Comparison of ENCODE assay signal across 13 cellular contexts in the genomic region with DNA sequence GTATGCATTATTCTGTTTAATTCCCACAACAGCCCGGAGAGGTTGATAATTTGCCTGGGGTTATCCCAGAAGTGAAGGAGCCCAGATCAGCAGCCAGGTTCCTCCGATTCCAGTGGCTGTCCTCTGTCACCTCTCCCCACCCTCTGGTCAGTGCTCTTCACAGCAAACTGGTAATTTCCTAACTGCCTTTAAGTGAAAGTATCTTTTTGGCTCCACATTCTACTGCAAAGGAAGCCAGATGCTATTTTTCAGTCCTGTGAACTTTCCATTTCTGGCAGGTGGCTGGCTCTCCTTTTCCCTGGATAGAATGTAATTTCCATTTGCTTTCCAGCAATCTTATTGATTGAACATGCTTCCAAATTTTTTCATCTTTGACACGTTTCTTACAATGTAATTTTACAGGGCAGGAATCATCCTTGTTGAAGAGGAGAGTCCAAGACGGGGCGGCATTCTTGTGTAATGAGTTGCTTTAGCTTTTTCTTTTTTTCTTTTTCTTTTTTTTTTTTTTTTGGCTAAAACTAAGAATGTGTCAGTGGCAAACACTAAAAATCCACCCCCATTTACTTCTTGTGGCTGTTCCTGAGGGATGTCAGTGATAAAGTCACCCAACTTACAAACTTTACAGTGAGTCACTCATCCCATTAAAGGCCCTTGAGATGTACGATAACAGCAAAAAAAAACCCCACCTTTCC. TPM values are rescaled to one million over a fixed set of nuclear protein-coding genes. Genes with fewer than 3 reads are reported as not detected.
A peak's percentile ranks its signal among the peaks of the same experiment; 100 is the strongest.
DNase-seq lines count a peak whose midpoint lies in the region; ATAC-seq and TF ChIP-seq lines count a peak whose summit lies in the region.
"Had no signal": no experiment of that assay in that cellular context is flagged by ENCODE, and none has a peak within 500 bp of the region (broad histone marks: within the 10 kb centered on the region; RNA-seq: fewer than 3 reads in every experiment).

No MANE protein-coding gene starts in this region.

- H3K9me3 ChIP-seq in tibial nerve = peaks cover 0 to 4% (median 0%) of the 10 kb centered on the region in 4 donors

- no peaks in the 10 kb centered on the region for H3K36me3 Mint-ChIP-seq in activated CD4-positive, alpha-beta memory T cell treated with anti-CD3 and anti-CD28 coated beads, Interleukin-2, amount 10 ng/mL, durations not matched to agents 7 days and 5 days (ENCODE audit: low read depth)
- H3K36me3 Mint-ChIP-seq: natural killer cell treated with Interleukin-12 subunit alpha and Interleukin-12 subunit beta and Interleukin-15 and Interleukin-18, amount 100 ng/mL, for 72 hours had no signal

- no peaks in the 10 kb centered on the region for H3K9me3 Mint-ChIP-seq in activated CD4-positive, alpha-beta memory T cell treated with anti-CD3 and anti-CD28 coated beads, Interleukin-2, amount 10 ng/mL, durations not matched to agents 7 days and 5 days
- H3K9me3 Mint-ChIP-seq: dendritic cell treated with granulocyte-macrophage colony-stimulating factor and Interleukin-4, amounts not matched to agents 40 ng/mL and 50 ng/mL, for 4 days; natural killer cell treated with Interleukin-12 subunit alpha and Interleukin-12 subunit beta and Interleukin-15 and Interleukin-18, amount 100 ng/mL, for 72 hours had no signal

- CTCF ChIA-PET in activated CD4-positive, alpha-beta memory T cell treated with anti-CD3 and anti-CD28 coated beads, Interleukin-2, amount 10 ng/mL, durations not matched to agents 7 days and 5 days (lab: Charles Lee) = no interaction called here

- no peak for TF ChIP-seq CTCF in omental fat pad (IDR thresholded peaks at IDR 0.05)
- no peak for TF ChIP-seq CTCF in tibial nerve (IDR thresholded peaks at IDR 0.05)

- no peak overlapping the region for H3K27ac ChIP-seq in tibial nerve

- H3K27me3 ChIP-seq in tibial nerve = no peaks in the 10 kb centered on the region

- TF ChIP-seq POLR2A in tibial nerve (IDR thresholded peaks at IDR 0.05) = no peak

- POLR2A ChIA-PET in activated CD4-positive, alpha-beta memory T cell treated with anti-CD3 and anti-CD28 coated beads, Interleukin-2, amount 10 ng/mL, durations not matched to agents 7 days and 5 days (lab: Charles Lee) = interaction anchor here (0.6 to 0.7 kb wide), 2 partner anchors 195 to 287 kb away, joined by 3 read pairs; no protein-coding TSS in a partner anchor

- no peaks in the 10 kb centered on the region for H3K36me3 ChIP-seq in tibial nerve

- H3K4me3 ChIP-seq in tibial nerve = no peak overlapping the region

- H3K4me1 Mint-ChIP-seq in activated CD4-positive, alpha-beta memory T cell treated with anti-CD3 and anti-CD28 coated beads, Interleukin-2, amount 10 ng/mL, durations not matched to agents 7 days and 5 days = no peaks in the 10 kb centered on the region
- H3K4me1 Mint-ChIP-seq: activated B cell treated with CpG ODN at 0.5 μM for 24 hours had no signal

- ATAC-seq in omental fat pad (ENCODE audit: low FRiP score) = peak; percentile 55
- ATAC-seq in HG03025 (IDR thresholded peaks at IDR 0.05; ENCODE audit: low FRiP score, unreplicated experiment) = no peak
- no peak for ATAC-seq in GM21825 (IDR thresholded peaks at IDR 0.05; ENCODE audit: unreplicated experiment)
- ATAC-seq: natural killer cell treated with Interleukin-12 subunit alpha and Interleukin-12 subunit beta and Interleukin-15 and Interleukin-18, amount 100 ng/mL, for 72 hours had no signal

- no peak overlapping the region for H3K4me3 Mint-ChIP-seq in activated CD4-positive, alpha-beta memory T cell treated with anti-CD3 and anti-CD28 coated beads, Interleukin-2, amount 10 ng/mL, durations not matched to agents 7 days and 5 days
- H3K4me3 Mint-ChIP-seq: activated B cell treated with CpG ODN at 0.5 μM for 24 hours; dendritic cell treated with granulocyte-macrophage colony-stimulating factor and Interleukin-4, amounts not matched to agents 40 ng/mL and 50 ng/mL, for 4 days; natural killer cell treated with Interleukin-12 subunit alpha and Interleukin-12 subunit beta and Interleukin-15 and Interleukin-18, amount 100 ng/mL, for 72 hours had no signal

- peak; percentile 95 for DNase-seq in EH (ENCODE audit: low read depth)
- DNase-seq in NCI-H226 = peak; percentile 44
- DNase-seq in dedifferentiated amniotic fluid mesenchymal stem cell (ENCODE audit: extremely low spot score) = peak; percentile 59
- no peak for DNase-seq in omental fat pad (ENCODE audit: low spot score)
- DNase-seq in tibial nerve (ENCODE audit: low spot score in 2 of 2) = no peak
- no peak for DNase-seq in activated CD4-positive, alpha-beta memory T cell treated with anti-CD3 and anti-CD28 coated beads, Interleukin-2, amount 10 ng/mL, durations not matched to agents 7 days and 5 days
- DNase-seq: activated B cell treated with CpG ODN at 0.5 μM for 24 hours, DND-41, MV-4-11 had no signal

- peaks cover 2% of the 10 kb centered on the region for H3K27me3 Mint-ChIP-seq in activated CD4-positive, alpha-beta memory T cell treated with anti-CD3 and anti-CD28 coated beads, Interleukin-2, amount 10 ng/mL, durations not matched to agents 7 days and 5 days

- no peak overlapping the region for H3K27ac Mint-ChIP-seq in activated CD4-positive, alpha-beta memory T cell treated with anti-CD3 and anti-CD28 coated beads, Interleukin-2, amount 10 ng/mL, durations not matched to agents 7 days and 5 days
- H3K27ac Mint-ChIP-seq: activated B cell treated with CpG ODN at 0.5 μM for 24 hours; dendritic cell treated with granulocyte-macrophage colony-stimulating factor and Interleukin-4, amounts not matched to agents 40 ng/mL and 50 ng/mL, for 4 days; natural killer cell treated with Interleukin-12 subunit alpha and Interleukin-12 subunit beta and Interleukin-15 and Interleukin-18, amount 100 ng/mL, for 72 hours had no signal

- peaks cover 0 to 3% (median 0%) of the 10 kb centered on the region in 4 donors for H3K4me1 ChIP-seq in tibial nerve

- TF ChIP-seq EP300 in tibial nerve (IDR thresholded peaks at IDR 0.05) = no peak

- WGBS in tibial nerve, 2 donors = 42 to 56% methylated on average over 6 of the region's 6 CpGs

RNA-seq across cellular contexts. Expression of a gene that starts 29.6 kb away (rescaled TPM):
- total RNA-seq in omental fat pad = 10 to 100 TPM in 2 of 4 donors, 1 to 10 TPM in 2; 6.7 to 14.3 (median 10.3) TPM
- 10 to 100 TPM; 55.8 to 90.7 (median 66.7) TPM for total RNA-seq in tibial nerve
- total RNA-seq in activated CD4-positive, alpha-beta memory T cell treated with anti-CD3 and anti-CD28 coated beads, Interleukin-2, amount 10 ng/mL, durations not matched to agents 7 days and 5 days = 10 to 100 TPM; 57.6 to 61.3 TPM

RNA-seq across cellular contexts. Expression of a gene that starts 43.6 kb away (rescaled TPM):
- not detected for total RNA-seq in omental fat pad
- not detected for total RNA-seq in tibial nerve
- not detected for total RNA-seq in activated CD4-positive, alpha-beta memory T cell treated with anti-CD3 and anti-CD28 coated beads, Interleukin-2, amount 10 ng/mL, durations not matched to agents 7 days and 5 days
- total RNA-seq: activated B cell treated with CpG ODN at 0.5 μM for 24 hours; natural killer cell treated with Interleukin-12 subunit alpha and Interleukin-12 subunit beta and Interleukin-15 and Interleukin-18, amount 100 ng/mL, for 72 hours had no signal

Comparison
In these comparisons a context has a peak if more than half of its experiments do, and no peak if none do; other contexts are left out.
1. DNase-seq: peak in EH (single experiment), NCI-H226 (single experiment) and dedifferentiated amniotic fluid mesenchymal stem cell (single experiment); none in omental fat pad (single experiment), tibial nerve (0 of 2) and activated CD4-positive, alpha-beta memory T cell treated with anti-CD3 and anti-CD28 coated beads, Interleukin-2, amount 10 ng/mL, durations not matched to agents 7 days and 5 days (single experiment).